ENCODE assay signal across 15 cellular contexts in the genomic region with DNA sequence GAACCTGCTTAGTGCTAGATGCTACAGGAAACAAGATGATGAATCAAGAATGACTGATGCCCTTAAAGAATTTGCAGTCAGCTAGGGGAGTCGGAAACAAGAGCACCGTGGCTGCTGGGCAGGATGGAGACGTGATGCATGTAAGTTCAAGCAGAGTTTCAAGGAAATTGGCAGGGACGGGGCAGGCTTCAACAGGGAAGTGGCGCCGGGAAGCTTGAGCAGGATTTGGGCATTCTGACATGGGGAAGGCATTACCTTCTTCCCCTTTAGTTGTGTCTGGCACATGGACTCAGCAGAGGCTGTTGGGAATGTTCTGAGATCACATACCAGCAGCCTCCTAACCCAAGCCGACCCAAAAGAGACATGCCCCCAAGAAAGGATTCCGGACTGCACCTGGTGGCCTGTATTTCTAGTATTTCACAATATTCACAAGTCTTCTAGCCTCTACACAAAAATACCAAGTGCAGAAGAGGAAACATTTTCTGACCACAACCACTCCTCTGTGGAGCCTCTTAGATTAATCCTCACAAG.
DNase-seq lines count a peak whose midpoint lies in the region; ATAC-seq and TF ChIP-seq lines count a peak whose summit lies in the region.
"Had no signal": no experiment of that assay in that cellular context is flagged by ENCODE, and none has a peak within 500 bp of the region (broad histone marks: within the 10 kb centered on the region; RNA-seq: fewer than 3 reads in every experiment).

No MANE protein-coding gene starts in this region.

- no TSS peak for BruUV-seq in PC-9 (replicated peaks; lab: Mats Ljungman, UMichigan)

- no peaks in the 10 kb centered on the region for H3K9me2 ChIP-seq in PC-9 (ENCODE audit: insufficient read depth)

- H3K9me3 ChIP-seq in PC-9 (ENCODE audit: insufficient read depth, low read depth) (peaks cover 7% of the 10 kb centered on the region; the same call in 1 of the 2 replicates), esophagus squamous epithelium (peaks cover 0 to 6% (median 0%) of the 10 kb centered on the region in 3 donors), stomach (peaks cover 0 to 7% (median 0%) of the 10 kb centered on the region in 4 donors)
- H3K9me3 ChIP-seq: heart right ventricle, lower lobe of right lung had no signal

- peaks cover 5% of the 10 kb centered on the region for H3K9me3 Mint-ChIP-seq in activated naive CD4-positive, alpha-beta T cell treated with anti-CD3 and anti-CD28 coated beads, Interleukin-2, amount 10 ng/mL, durations not matched to agents 7 days and 5 days

- no peak for TF ChIP-seq EP300 in stomach (IDR thresholded peaks at IDR 0.05)

- H3K27me3 Mint-ChIP-seq in activated naive CD4-positive, alpha-beta T cell treated with anti-CD3 and anti-CD28 coated beads, Interleukin-2, amount 10 ng/mL, durations not matched to agents 7 days and 5 days = peaks cover 10% of the 10 kb centered on the region

- TF ChIP-seq CTCF in PC-9 (conservative IDR thresholded peaks at IDR 0.05) (no peak), esophagus squamous epithelium (IDR thresholded peaks at IDR 0.05) (no peak), stomach (IDR thresholded peaks at IDR 0.05) (no peak)

- H3K27ac Mint-ChIP-seq in activated naive CD4-positive, alpha-beta T cell treated with anti-CD3 and anti-CD28 coated beads, Interleukin-2, amount 10 ng/mL, durations not matched to agents 7 days and 5 days = peak overlapping the region; percentile 83
- H3K27ac Mint-ChIP-seq: endodermal cell, H9 had no signal

- H2AFZ ChIP-seq in PC-9 = peak overlapping the region; percentile 12; the same call in 1 of the 2 replicates

- intact Hi-C loops in PC-9 (cut with micrococcal nuclease; ENCODE audit: unreplicated experiment) = no loop called here
- intact Hi-C loops in esophagus squamous epithelium (cut with DNase I) = no loop called here
- intact Hi-C loops in stomach (cut with DNase I; ENCODE audit: low total_unique reads) = no loop called here

- H3K36me3 ChIP-seq in PC-9 (ENCODE audit: low read depth) (no peaks in the 10 kb centered on the region), esophagus squamous epithelium (no peaks in the 10 kb centered on the region), stomach (no peaks in the 10 kb centered on the region)
- H3K36me3 ChIP-seq: heart right ventricle, lower lobe of right lung had no signal

- WGBS in esophagus squamous epithelium, 2 donors = 23 to 43% methylated on average over 8 of the region's 8 CpGs
- WGBS in stomach, 5 donors = 66 to 75% (median 70%) methylated on average over 8 of the region's 8 CpGs

- H3K36me3 Mint-ChIP-seq in activated naive CD4-positive, alpha-beta T cell treated with anti-CD3 and anti-CD28 coated beads, Interleukin-2, amount 10 ng/mL, durations not matched to agents 7 days and 5 days = no peaks in the 10 kb centered on the region

- H3K27ac ChIP-seq in PC-9 (peak overlapping the region; percentile 59), esophagus squamous epithelium (peak overlapping the region; percentile 85 to 87 (median 86)), stomach (no peak overlapping the region)
- H3K27ac ChIP-seq: lower lobe of right lung had no signal

- H3K4me3 ChIP-seq in PC-9 (no peak overlapping the region), esophagus squamous epithelium (no peak overlapping the region), stomach (no peak overlapping the region)
- H3K4me3 ChIP-seq: heart right ventricle, lower lobe of right lung had no signal

- H3K27me3 ChIP-seq in PC-9 (ENCODE audit: insufficient read depth, low read depth) (no peaks in the 10 kb centered on the region), esophagus squamous epithelium (no peaks in the 10 kb centered on the region), stomach (no peaks in the 10 kb centered on the region)
- H3K27me3 ChIP-seq: heart right ventricle had no signal

- H3F3A ChIP-seq in PC-9 (ENCODE audit: insufficient read depth, low read depth) = peaks cover 23% of the 10 kb centered on the region; the same call in 1 of the 2 replicates

- DNase-seq in activated naive CD4-positive, alpha-beta T cell treated with anti-CD3 and anti-CD28 coated beads, Interleukin-2, amount 10 ng/mL, durations not matched to agents 7 days and 5 days = no peak
- DNase-seq in activated naive CD4-positive, alpha-beta T cell treated with anti-CD3 and anti-CD28 coated beads, Interleukin-2, amount 50 U/mL, for 16 hours = no peak
- DNase-seq in PC-9 (peak in 1 of 2 experiments; percentile 70), esophagus squamous epithelium (lab: John Stamatoyannopoulos, UW) (no peak), stomach (peak; percentile 17)
- DNase-seq: aorta, H9, heart right ventricle, lower lobe of right lung, NCI-H187, nucleus accumbens had no signal

- H3K4me1 ChIP-seq in PC-9 (replicated peaks; ENCODE audit: insufficient read depth) = peaks cover 16% of the 10 kb centered on the region
- peaks cover 0 to 39% (median 17%) of the 10 kb centered on the region in 3 donors for H3K4me1 ChIP-seq in esophagus squamous epithelium
- H3K4me1 ChIP-seq in stomach = no peaks in the 10 kb centered on the region
- H3K4me1 ChIP-seq: lower lobe of right lung had no signal

- CTCF ChIA-PET in activated naive CD4-positive, alpha-beta T cell treated with anti-CD3 and anti-CD28 coated beads, Interleukin-2, amount 10 ng/mL, durations not matched to agents 7 days and 5 days (lab: Charles Lee) = no interaction called here
- CTCF ChIA-PET in PC-9 (lab: Charles Lee) = no interaction called here

- TF ChIP-seq POLR2A in esophagus squamous epithelium (IDR thresholded peaks at IDR 0.05) = no peak
- TF ChIP-seq POLR2A in stomach (IDR thresholded peaks at IDR 0.05) = no peak
- TF ChIP-seq POLR2A in GM18505 (IDR thresholded peaks at IDR 0.05; ENCODE audit: borderline replicate concordance, extremely low read depth, insufficient read depth, insufficient read length) = no peak

- peaks cover 20% of the 10 kb centered on the region for H3K4me1 Mint-ChIP-seq in activated naive CD4-positive, alpha-beta T cell treated with anti-CD3 and anti-CD28 coated beads, Interleukin-2, amount 10 ng/mL, durations not matched to agents 7 days and 5 days
- H3K4me1 Mint-ChIP-seq: endodermal cell, H9 had no signal

- no peaks in the 10 kb centered on the region for H3K79me2 ChIP-seq in PC-9 (ENCODE audit: low read depth)

- no peaks in the 10 kb centered on the region for H4K20me1 ChIP-seq in PC-9 (ENCODE audit: insufficient read depth)

- H3K4me2 ChIP-seq in PC-9 = peak overlapping the region; percentile 27

- POLR2A ChIA-PET in PC-9 (lab: Charles Lee; ENCODE audit: unreplicated experiment) = interaction anchor here (0.7 kb wide), 1 partner anchor 17 kb away, joined by 11 read pairs; no protein-coding TSS in a partner anchor

- H3K4me3 Mint-ChIP-seq in activated naive CD4-positive, alpha-beta T cell treated with anti-CD3 and anti-CD28 coated beads, Interleukin-2, amount 10 ng/mL, durations not matched to agents 7 days and 5 days = no peak overlapping the region
- H3K4me3 Mint-ChIP-seq: endodermal cell, H9 had no signal

- ATAC-seq in GM21717 (IDR thresholded peaks at IDR 0.05; ENCODE audit: unreplicated experiment) (no peak), GM21360 (IDR thresholded peaks at IDR 0.05; ENCODE audit: unreplicated experiment) (no peak), GM18505 (IDR thresholded peaks at IDR 0.05; ENCODE audit: unreplicated experiment) (no peak)
- ATAC-seq: lower lobe of right lung had no signal

Comparison
In these comparisons a context has a peak if more than half of its experiments do, and no peak if none do; other contexts are left out.
1. H3K27ac ChIP-seq: peak in PC-9 (single experiment) and esophagus squamous epithelium (4 of 4); none in stomach (0 of 5).